In genomic region chr20:24895898-24896658, GRCh38 we compare ENCODE assay signal across 25 cellular contexts. TPM values are rescaled to one million over a fixed set of nuclear protein-coding genes. Genes with fewer than 3 reads are reported as not detected.
A peak's percentile ranks its signal among the peaks of the same experiment; 100 is the strongest.
DNase-seq lines count a peak whose midpoint lies in the region; ATAC-seq and TF ChIP-seq lines count a peak whose summit lies in the region.
"Had no signal": no experiment of that assay in that cellular context is flagged by ENCODE, and none has a peak within 500 bp of the region (broad histone marks: within the 10 kb centered on the region; RNA-seq: fewer than 3 reads in every experiment).

No MANE protein-coding gene starts in this region.

- no peaks in the 10 kb centered on the region for H3K36me3 Mint-ChIP-seq in activated CD4-positive, alpha-beta T cell treated with anti-CD3 and anti-CD28 coated beads, Interleukin-2, amount 10 ng/mL, durations not matched to agents 24 days and 14 days (ENCODE audit: low read depth)
- H3K36me3 Mint-ChIP-seq: CD4-positive, CD25-positive, alpha-beta regulatory T cell had no signal

- H4K20me1 ChIP-seq in smooth muscle cell (ENCODE audit: low read depth), result no peaks in the 10 kb centered on the region

- no peak for ATAC-seq in foreskin keratinocyte
- ATAC-seq: GM12878, HCT116 had no signal

- H3K27me3 Mint-ChIP-seq in activated CD4-positive, alpha-beta T cell treated with anti-CD3 and anti-CD28 coated beads, Interleukin-2, amount 10 ng/mL, durations not matched to agents 24 days and 14 days, result no peaks in the 10 kb centered on the region
- H3K27me3 Mint-ChIP-seq: CD4-positive, CD25-positive, alpha-beta regulatory T cell had no signal

- no peak overlapping the region for H2AFZ ChIP-seq in smooth muscle cell (ENCODE audit: low read depth)

- H3K4me1 ChIP-seq in right atrium auricular region (no peaks in the 10 kb centered on the region), left ventricle myocardium inferior (no peaks in the 10 kb centered on the region), testis (peaks cover 19% of the 10 kb centered on the region), foreskin keratinocyte (no peaks in the 10 kb centered on the region), smooth muscle cell (ENCODE audit: low read depth) (no peaks in the 10 kb centered on the region)
- H3K4me1 ChIP-seq: BE2C had no signal

- no peak for TF ChIP-seq CTCF in right atrium auricular region (IDR thresholded peaks at IDR 0.05)
- TF ChIP-seq CTCF in left ventricle myocardium inferior (IDR thresholded peaks at IDR 0.05; ENCODE audit: borderline replicate concordance), result no peak
- no peak for TF ChIP-seq CTCF in testis (IDR thresholded peaks at IDR 0.05)
- no peak for TF ChIP-seq CTCF in foreskin keratinocyte (conservative IDR thresholded peaks at IDR 0.05)
- no peak for TF ChIP-seq CTCF in smooth muscle cell (IDR thresholded peaks at IDR 0.05; ENCODE audit: borderline replicate concordance, insufficient read depth, poor library complexity, severe bottlenecking)

- intact Hi-C loops in left ventricle myocardium inferior (cut with micrococcal nuclease) (no loop called here), testis (cut with DNase I; ENCODE audit: low total_unique reads) (no loop called here)
- intact Hi-C loops in activated CD4-positive, alpha-beta T cell treated with anti-CD3 and anti-CD28 coated beads, Interleukin-2, amount 10 ng/mL, durations not matched to agents 24 days and 14 days (cut with micrococcal nuclease), result no loop called here

- DNase-seq in right atrium auricular region (ENCODE audit: low spot score), result peak; percentile 26
- no peak for DNase-seq in left ventricle myocardium inferior
- DNase-seq in RPMI7951 (ENCODE audit: low read depth), result peak; percentile 76
- DNase-seq in iPS-NIHi7 (ENCODE audit: extremely low spot score), result peak; percentile 8
- DNase-seq in testis, result no peak
- no peak for DNase-seq in activated CD4-positive, alpha-beta T cell treated with anti-CD3 and anti-CD28 coated beads, Interleukin-2, amount 10 ng/mL, durations not matched to agents 24 days and 14 days
- no peak for DNase-seq in foreskin keratinocyte
- DNase-seq in smooth muscle cell (lab: John Stamatoyannopoulos, UW; ENCODE audit: unreplicated experiment), result no peak
- DNase-seq: 8988T; BE2C; C1 segment of cervical spinal cord; CD4-positive, CD25-positive, alpha-beta regulatory T cell; CD8-positive, alpha-beta memory T cell; COR-L47; DMS 273 treated with DMSO at 0.1 percent for 48 hours; DMS53; DND-41; EL; GOT3; H7; HFFc6 had no signal

- H3K79me2 ChIP-seq in smooth muscle cell (ENCODE audit: low read depth), result no peaks in the 10 kb centered on the region

- H3K4me2 ChIP-seq in smooth muscle cell, result no peak overlapping the region

- WGBS in testis, 2 donors, result 90 to 92% methylated on average over 8 to 10 of the region's 10 CpGs
- WGBS in smooth muscle cell (ENCODE audit: low lambda C conversion rate), result 93% methylated on average over 10 of the region's 10 CpGs

- no peak overlapping the region for H3K27ac ChIP-seq in right atrium auricular region
- H3K27ac ChIP-seq in left ventricle myocardium inferior (replicated peaks), result no peak overlapping the region
- peak overlapping the region; percentile 12 to 60 for H3K27ac ChIP-seq in testis
- H3K27ac ChIP-seq in foreskin keratinocyte, result no peak overlapping the region
- H3K27ac ChIP-seq in smooth muscle cell (ENCODE audit: low read depth), result no peak overlapping the region
- H3K27ac ChIP-seq: HL-60 had no signal

- H3K9me3 ChIP-seq in right atrium auricular region (no peaks in the 10 kb centered on the region), left ventricle myocardium inferior (replicated peaks) (peaks cover 27% of the 10 kb centered on the region), testis (no peaks in the 10 kb centered on the region), smooth muscle cell (replicated peaks; ENCODE audit: low read depth) (no peaks in the 10 kb centered on the region)
- H3K9me3 ChIP-seq: BE2C had no signal

- no peak overlapping the region for H3K4me3 Mint-ChIP-seq in activated CD4-positive, alpha-beta T cell treated with anti-CD3 and anti-CD28 coated beads, Interleukin-2, amount 10 ng/mL, durations not matched to agents 24 days and 14 days
- H3K4me3 Mint-ChIP-seq: CD4-positive, CD25-positive, alpha-beta regulatory T cell; CD8-positive, alpha-beta memory T cell; HFFc6 had no signal

- no peaks in the 10 kb centered on the region for H3F3A ChIP-seq in smooth muscle cell (ENCODE audit: low read depth)

- TF ChIP-seq POLR2A in testis (IDR thresholded peaks at IDR 0.05), result no peak

- H3K9ac ChIP-seq in smooth muscle cell (ENCODE audit: low read depth), result no peak overlapping the region

- no peaks in the 10 kb centered on the region for H3K4me1 Mint-ChIP-seq in activated CD4-positive, alpha-beta T cell treated with anti-CD3 and anti-CD28 coated beads, Interleukin-2, amount 10 ng/mL, durations not matched to agents 24 days and 14 days
- H3K4me1 Mint-ChIP-seq: CD4-positive, CD25-positive, alpha-beta regulatory T cell; CD8-positive, alpha-beta memory T cell had no signal

- no peaks in the 10 kb centered on the region for H3K36me3 ChIP-seq in right atrium auricular region
- no peaks in the 10 kb centered on the region for H3K36me3 ChIP-seq in left ventricle myocardium inferior
- H3K36me3 ChIP-seq in testis (ENCODE audit: low read depth, missing control alignments), result no peaks in the 10 kb centered on the region
- H3K36me3 ChIP-seq in smooth muscle cell (ENCODE audit: low read depth), result no peaks in the 10 kb centered on the region
- H3K36me3 ChIP-seq: BE2C had no signal

- no peak overlapping the region for H3K27ac Mint-ChIP-seq in activated CD4-positive, alpha-beta T cell treated with anti-CD3 and anti-CD28 coated beads, Interleukin-2, amount 10 ng/mL, durations not matched to agents 24 days and 14 days
- H3K27ac Mint-ChIP-seq: CD4-positive, CD25-positive, alpha-beta regulatory T cell; CD8-positive, alpha-beta memory T cell; HFFc6 had no signal

- H3K27me3 ChIP-seq in right atrium auricular region, result no peaks in the 10 kb centered on the region
- H3K27me3 ChIP-seq in left ventricle myocardium inferior (ENCODE audit: low read depth), result peaks cover 13% of the 10 kb centered on the region
- no peaks in the 10 kb centered on the region for H3K27me3 ChIP-seq in testis
- H3K27me3 ChIP-seq in foreskin keratinocyte, result no peaks in the 10 kb centered on the region
- no peaks in the 10 kb centered on the region for H3K27me3 ChIP-seq in smooth muscle cell (ENCODE audit: low read depth)

- H3K4me3 ChIP-seq in right atrium auricular region, result no peak overlapping the region
- no peak overlapping the region for H3K4me3 ChIP-seq in left ventricle myocardium inferior
- no peak overlapping the region for H3K4me3 ChIP-seq in testis
- no peak overlapping the region for H3K4me3 ChIP-seq in smooth muscle cell
- H3K4me3 ChIP-seq: GM12878 had no signal

- peaks cover 3% of the 10 kb centered on the region for H3K9me3 Mint-ChIP-seq in activated CD4-positive, alpha-beta T cell treated with anti-CD3 and anti-CD28 coated beads, Interleukin-2, amount 10 ng/mL, durations not matched to agents 24 days and 14 days

RNA-seq across cellular contexts. Expression of gene CST7, which starts 53.0 kb away (rescaled TPM):
- total RNA-seq in right atrium auricular region (1 to 10 TPM; 2.7 to 3.2 TPM), left ventricle myocardium inferior (0.66 TPM), testis (under 1 TPM in 1 of 2 donors, not detected in 1; 0.56 TPM), foreskin keratinocyte (not detected in 2 replicates), smooth muscle cell (not detected in 2 replicates)
- total RNA-seq in RPMI7951 (2014; rRNA removed; shearing (Covaris generic)), result 77.4 and 80.0 TPM in 2 replicates
- polyA plus RNA-seq in testis (ENCODE audit: insufficient read depth, low read depth, low replicate concordance) (4.1 TPM), foreskin keratinocyte (not detected in 2 replicates), smooth muscle cell (1.8 TPM in 1 of 2 replicates, not detected in the other)
- total RNA-seq in activated CD4-positive, alpha-beta T cell treated with anti-CD3 and anti-CD28 coated beads, Interleukin-2, amount 10 ng/mL, durations not matched to agents 24 days and 14 days, result 115 and 117 TPM in 2 replicates
- total RNA-seq: G401, GM12878, H7, HFFc6 had no signal

Comparison
In these comparisons a context has a peak if more than half of its experiments do, and no peak if none do; other contexts are left out.
1. DNase-seq: peak in right atrium auricular region (single experiment), RPMI7951 (single experiment) and iPS-NIHi7 (single experiment); none in left ventricle myocardium inferior (single experiment), testis (single experiment), activated CD4-positive, alpha-beta T cell treated with anti-CD3 and anti-CD28 coated beads, Interleukin-2, amount 10 ng/mL, durations not matched to agents 24 days and 14 days (single experiment), foreskin keratinocyte (0 of 2) and smooth muscle cell (single experiment).
2. H3K27ac ChIP-seq: peak in testis (2 of 2); none in right atrium auricular region (0 of 2), left ventricle myocardium inferior (single experiment), foreskin keratinocyte (single experiment) and smooth muscle cell (single experiment).
3. RNA of gene CST7, which starts 53.0 kb away (total RNA-seq): 115 to 117 TPM in activated CD4-positive, alpha-beta T cell treated with anti-CD3 and anti-CD28 coated beads, Interleukin-2, amount 10 ng/mL, durations not matched to agents 24 days and 14 days and 77.4 to 80.0 TPM in RPMI7951; 2.7 to 3.2 TPM in right atrium auricular region, 0.66 TPM in left ventricle myocardium inferior (single experiment), 0.56 TPM in testis, not detected in foreskin keratinocyte and not detected in smooth muscle cell; every median in the first group is over 10 times any median in the second.